Comparison of ENCODE assay signal across 8 cellular contexts in genomic region chr7:23570592-23571200, GRCh38.
DNase-seq lines count a peak whose midpoint lies in the region; ATAC-seq lines count a peak whose summit lies in the region.

No MANE protein-coding gene starts in this region.

- DNase-seq in ACHN (peak; percentile 84), NCI-H226 (peak; percentile 80), cerebellar cortex (ENCODE audit: low spot score) (peak; percentile 79), left kidney (ENCODE audit: low read depth, low spot score) (peak; percentile 91)
- DNase-seq in stimulated activated CD4-positive, alpha-beta T cell treated with anti-CD3 and anti-CD28 coated beads, Interleukin-4, amount 100 ng/mL, for 4 hours: peak; percentile 55 to 62

- in situ Hi-C loops in ACHN (cut with HindIII; ENCODE audit: low pct_ligation_motif_present, low pct_unique_long_range_greater_than_20kb, low sequenced_read_pairs): loop anchor here (10.0 kb wide), 1 partner anchor 144 kb away; the partner anchor contains the start of gene STK31

- peak; percentile 90 for ATAC-seq in GM18517 (IDR thresholded peaks at IDR 0.05; ENCODE audit: unreplicated experiment)
- ATAC-seq in HG03108 (IDR thresholded peaks at IDR 0.05; ENCODE audit: unreplicated experiment): peak; percentile 50
- peak; percentile 53 to 72 for ATAC-seq in activated CD4-positive, CD25-positive, alpha-beta regulatory T cell treated with anti-CD3 and anti-CD28 coated beads, Interleukin-2, amount 50 U/mL, for 24 hours

Comparison
In these comparisons a context has a peak if more than half of its experiments do, and no peak if none do; other contexts are left out.
1. Peak in every context shown above with its lines: DNase-seq and ATAC-seq.